Comparison of ENCODE assay signal across 8 cellular contexts in the genomic region with DNA sequence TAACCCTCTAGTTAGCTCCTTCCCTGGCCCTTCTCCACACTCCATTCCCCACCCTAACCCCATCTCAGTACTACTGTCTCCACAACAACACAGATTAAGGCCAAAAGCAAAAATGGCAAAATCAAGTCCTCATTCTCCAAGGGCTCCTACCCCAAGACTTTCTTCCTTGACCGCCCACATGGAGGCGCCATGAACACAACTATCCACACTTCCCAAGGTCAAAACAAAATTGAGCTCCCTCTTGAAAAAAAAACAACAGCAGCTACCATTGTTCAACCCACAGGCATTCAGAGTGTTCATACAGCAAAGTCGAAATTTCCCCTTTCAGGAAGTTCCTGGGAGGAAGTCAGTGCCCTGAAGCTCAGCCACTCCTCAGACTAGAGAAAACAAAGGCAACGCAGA. TPM values are rescaled to one million over a fixed set of nuclear protein-coding genes. Genes with fewer than 3 reads are reported as not detected.
A peak's percentile ranks its signal among the peaks of the same experiment; 100 is the strongest.
DNase-seq lines count a peak whose midpoint lies in the region; ATAC-seq and TF ChIP-seq lines count a peak whose summit lies in the region.

No MANE protein-coding gene starts in this region.

- H3K27ac ChIP-seq in mucosa of rectum (ENCODE audit: low read depth in 2 of 2, low read length in 2 of 2) (peak overlapping the region; percentile 64 to 83), temporal lobe (ENCODE audit: low read depth, low read length) (peak overlapping the region; percentile 54)

- peaks cover 36 to 43% of the 10 kb centered on the region in 2 donors for H3K4me1 ChIP-seq in mucosa of rectum (ENCODE audit: control insufficient read depth in 2 of 2, insufficient read depth in 2 of 2, low read length in 2 of 2)

- peak; percentile 59 for TF ChIP-seq CTCF in epithelial cell of esophagus (IDR thresholded peaks at IDR 0.05; ENCODE audit: insufficient read depth, low read depth, low read length, missing control alignments)

- no peaks in the 10 kb centered on the region for H3K36me3 ChIP-seq in mucosa of rectum (ENCODE audit: control insufficient read depth in 2 of 2, insufficient read depth in 2 of 2, low read length in 2 of 2)

- peaks cover 56% of the 10 kb centered on the region for H3K4me1 Mint-ChIP-seq in activated CD8-positive, alpha-beta T cell treated with anti-CD3 and anti-CD28 coated beads, Interleukin-2, amount 10 ng/mL, durations not matched to agents 7 days and 5 days (ENCODE audit: low read depth)

- no peaks in the 10 kb centered on the region for H3K36me3 Mint-ChIP-seq in activated CD8-positive, alpha-beta T cell treated with anti-CD3 and anti-CD28 coated beads, Interleukin-2, amount 10 ng/mL, durations not matched to agents 7 days and 5 days (ENCODE audit: low read depth)

- no peaks in the 10 kb centered on the region for H3K27me3 ChIP-seq in mucosa of rectum (ENCODE audit: control insufficient read depth in 2 of 2, insufficient read depth in 2 of 2, low read length in 2 of 2)

- H3K9ac ChIP-seq in mucosa of rectum (ENCODE audit: low read depth in 1 of 2, low read length in 2 of 2) = no peak overlapping the region

- POLR2A ChIA-PET in activated CD8-positive, alpha-beta T cell treated with anti-CD3 and anti-CD28 coated beads, Interleukin-2, amount 10 ng/mL, durations not matched to agents 7 days and 5 days (lab: Charles Lee) = interaction anchor here (1.0 to 4.1 kb wide), 4 partner anchors 18 to 58 kb away, joined by 3 to 20 read pairs (median 4); a partner anchor contains a TSS

- H3K27me3 Mint-ChIP-seq in activated CD8-positive, alpha-beta T cell treated with anti-CD3 and anti-CD28 coated beads, Interleukin-2, amount 10 ng/mL, durations not matched to agents 7 days and 5 days (ENCODE audit: low read depth) = no peaks in the 10 kb centered on the region

- peak overlapping the region; percentile 9 for H3K4me3 Mint-ChIP-seq in activated CD8-positive, alpha-beta T cell treated with anti-CD3 and anti-CD28 coated beads, Interleukin-2, amount 10 ng/mL, durations not matched to agents 7 days and 5 days

- peak overlapping the region; percentile 67 for H3K27ac Mint-ChIP-seq in activated CD8-positive, alpha-beta T cell treated with anti-CD3 and anti-CD28 coated beads, Interleukin-2, amount 10 ng/mL, durations not matched to agents 7 days and 5 days

- H3K4me3 ChIP-seq in epithelial cell of esophagus (ENCODE audit: low read length) (no peak overlapping the region), mucosa of rectum (ENCODE audit: low read length in 2 of 2) (no peak overlapping the region)

- H3K9me3 Mint-ChIP-seq in activated CD8-positive, alpha-beta T cell treated with anti-CD3 and anti-CD28 coated beads, Interleukin-2, amount 10 ng/mL, durations not matched to agents 7 days and 5 days (ENCODE audit: insufficient read depth) = no peaks in the 10 kb centered on the region

- DNase-seq in GM03348 (ENCODE audit: low spot score) (peak; percentile 76), MV-4-11 (lab: John Stamatoyannopoulos, UW) (peak; percentile 89), epithelial cell of esophagus (ENCODE audit: low read depth) (peak; percentile 87)
- DNase-seq in activated CD8-positive, alpha-beta T cell treated with anti-CD3 and anti-CD28 coated beads, Interleukin-2, amount 10 ng/mL, durations not matched to agents 7 days and 5 days = peak; percentile 69

- CTCF ChIA-PET in activated CD8-positive, alpha-beta T cell treated with anti-CD3 and anti-CD28 coated beads, Interleukin-2, amount 10 ng/mL, durations not matched to agents 7 days and 5 days (lab: Charles Lee) = interaction anchor here (0.6 to 10.7 kb wide), 53 partner anchors 9 to 1344 kb away, joined by 3 to 125 read pairs (median 4); a partner anchor contains a TSS

- no peaks in the 10 kb centered on the region for H3K9me3 ChIP-seq in mucosa of rectum (ENCODE audit: control insufficient read depth in 2 of 2, low read length in 2 of 2)

- peak; percentile 48 for ATAC-seq in activated CD8-positive, alpha-beta T cell treated with anti-CD3 and anti-CD28 coated beads, Interleukin-2, amount 10 ng/mL, durations not matched to agents 7 days and 5 days
- ATAC-seq in GM19351 (IDR thresholded peaks at IDR 0.05; ENCODE audit: unreplicated experiment) = no peak
- no peak for ATAC-seq in GM19035 (IDR thresholded peaks at IDR 0.05; ENCODE audit: unreplicated experiment)

RNA-seq across cellular contexts. Expression of a gene that starts 54.4 kb away (rescaled TPM):
- total RNA-seq in activated CD8-positive, alpha-beta T cell treated with anti-CD3 and anti-CD28 coated beads, Interleukin-2, amount 10 ng/mL, durations not matched to agents 7 days and 5 days = 10 to 100 TPM; 29.0 to 29.7 TPM
- total RNA-seq in temporal lobe = 151 TPM
